ENCODE assay signal across 1 cellular context in the genomic region with DNA sequence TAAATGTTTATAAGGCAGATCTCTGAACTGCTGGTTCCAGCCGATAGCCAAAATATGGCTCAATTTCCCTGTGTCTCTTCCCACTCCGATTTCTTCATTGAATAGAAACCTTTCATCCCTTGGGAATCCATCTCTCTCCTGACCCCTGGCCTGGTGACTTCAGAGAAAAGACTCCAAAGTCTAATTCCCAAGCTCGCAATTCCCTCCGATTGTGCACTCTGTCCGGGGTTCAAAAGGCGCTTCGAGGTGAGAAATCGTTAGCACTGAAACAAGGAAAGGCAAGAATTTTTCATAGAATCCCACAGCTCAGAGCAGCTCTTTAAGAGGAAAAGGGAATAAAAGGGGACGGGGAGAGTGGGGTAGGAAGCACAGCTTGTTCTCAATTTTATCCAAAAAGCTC.
TF ChIP-seq lines count a peak whose summit lies in the region.

No MANE protein-coding gene starts in this region.

TF ChIP-seq in HepG2, 621 proteins besides CTCF, POLR2A, EP300 and RAD21 (continued from another document and continues in another):
- TF ChIP-seq, protein P1, sequence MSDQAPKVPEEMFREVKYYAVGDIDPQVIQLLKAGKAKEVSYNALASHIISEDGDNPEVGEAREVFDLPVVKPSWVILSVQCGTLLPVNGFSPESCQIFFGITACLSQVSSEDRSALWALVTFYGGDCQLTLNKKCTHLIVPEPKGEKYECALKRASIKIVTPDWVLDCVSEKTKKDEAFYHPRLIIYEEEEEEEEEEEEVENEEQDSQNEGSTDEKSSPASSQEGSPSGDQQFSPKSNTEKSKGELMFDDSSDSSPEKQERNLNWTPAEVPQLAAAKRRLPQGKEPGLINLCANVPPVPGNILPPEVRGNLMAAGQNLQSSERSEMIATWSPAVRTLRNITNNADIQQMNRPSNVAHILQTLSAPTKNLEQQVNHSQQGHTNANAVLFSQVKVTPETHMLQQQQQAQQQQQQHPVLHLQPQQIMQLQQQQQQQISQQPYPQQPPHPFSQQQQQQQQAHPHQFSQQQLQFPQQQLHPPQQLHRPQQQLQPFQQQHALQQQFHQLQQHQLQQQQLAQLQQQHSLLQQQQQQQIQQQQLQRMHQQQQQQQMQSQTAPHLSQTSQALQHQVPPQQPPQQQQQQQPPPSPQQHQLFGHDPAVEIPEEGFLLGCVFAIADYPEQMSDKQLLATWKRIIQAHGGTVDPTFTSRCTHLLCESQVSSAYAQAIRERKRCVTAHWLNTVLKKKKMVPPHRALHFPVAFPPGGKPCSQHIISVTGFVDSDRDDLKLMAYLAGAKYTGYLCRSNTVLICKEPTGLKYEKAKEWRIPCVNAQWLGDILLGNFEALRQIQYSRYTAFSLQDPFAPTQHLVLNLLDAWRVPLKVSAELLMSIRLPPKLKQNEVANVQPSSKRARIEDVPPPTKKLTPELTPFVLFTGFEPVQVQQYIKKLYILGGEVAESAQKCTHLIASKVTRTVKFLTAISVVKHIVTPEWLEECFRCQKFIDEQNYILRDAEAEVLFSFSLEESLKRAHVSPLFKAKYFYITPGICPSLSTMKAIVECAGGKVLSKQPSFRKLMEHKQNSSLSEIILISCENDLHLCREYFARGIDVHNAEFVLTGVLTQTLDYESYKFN (CRISPR knock-in tag; conservative IDR thresholded peaks at IDR 0.05), result peak; percentile 87
- TF ChIP-seq SP4 (CRISPR knock-in tag; IDR thresholded peaks at IDR 0.05) (no peak), NR2F1 (CRISPR knock-in tag; IDR thresholded peaks at IDR 0.05) (peak; percentile 67 to 85), ARNTL (CRISPR knock-in tag; IDR thresholded peaks at IDR 0.05) (no peak), SSRP1 (CRISPR knock-in tag; IDR thresholded peaks at IDR 0.05) (no peak), NR2F6 (IDR thresholded peaks at IDR 0.05) (peak; percentile 69), NR2F6 (CRISPR knock-in tag; IDR thresholded peaks at IDR 0.05) (peak; percentile 65; the same call in 1 of the 2 replicates), HNF4A (CRISPR knock-in tag; IDR thresholded peaks at IDR 0.05) (peak; percentile 91), GABPA (IDR thresholded peaks at IDR 0.05; ENCODE audit: low read depth, low read length) (no peak), GABPA (CRISPR knock-in tag; IDR thresholded peaks at IDR 0.05; ENCODE audit: low read depth) (0 out of 2 replicates have a peak, but pooled peaks have one; percentile 11), ZNF772 (CRISPR knock-in tag; IDR thresholded peaks at IDR 0.05) (no peak), CBX5 (CRISPR knock-in tag; IDR thresholded peaks at IDR 0.05; ENCODE audit: borderline replicate concordance) (no peak), CREM (IDR thresholded peaks at IDR 0.05) (peak; percentile 22; the same call in 1 of the 2 replicates), CREM (CRISPR knock-in tag; IDR thresholded peaks at IDR 0.05) (no peak), ZFP90 (CRISPR knock-in tag; IDR thresholded peaks at IDR 0.05; ENCODE audit: borderline replicate concordance) (no peak), RARA (CRISPR knock-in tag; IDR thresholded peaks at IDR 0.05) (peak; percentile 71), ZNF431 (CRISPR knock-in tag; IDR thresholded peaks at IDR 0.05; ENCODE audit: borderline replicate concordance, low read depth) (no peak), MIXL1 (CRISPR knock-in tag; IDR thresholded peaks at IDR 0.05) (0 out of 2 replicates have a peak, but pooled peaks have one; percentile 53), HDAC2 (CRISPR knock-in tag; IDR thresholded peaks at IDR 0.05) (peak; percentile 29; the same call in 1 of the 2 replicates), SP1 (IDR thresholded peaks at IDR 0.05) (no peak), SP1 (CRISPR knock-in tag; IDR thresholded peaks at IDR 0.05) (no peak), CCDC6 (CRISPR knock-in tag; IDR thresholded peaks at IDR 0.05) (no peak), ZNF549 (CRISPR knock-in tag; IDR thresholded peaks at IDR 0.05) (no peak), MTA3 (CRISPR knock-in tag; IDR thresholded peaks at IDR 0.05) (no peak)
- TF ChIP-seq, protein P2, sequence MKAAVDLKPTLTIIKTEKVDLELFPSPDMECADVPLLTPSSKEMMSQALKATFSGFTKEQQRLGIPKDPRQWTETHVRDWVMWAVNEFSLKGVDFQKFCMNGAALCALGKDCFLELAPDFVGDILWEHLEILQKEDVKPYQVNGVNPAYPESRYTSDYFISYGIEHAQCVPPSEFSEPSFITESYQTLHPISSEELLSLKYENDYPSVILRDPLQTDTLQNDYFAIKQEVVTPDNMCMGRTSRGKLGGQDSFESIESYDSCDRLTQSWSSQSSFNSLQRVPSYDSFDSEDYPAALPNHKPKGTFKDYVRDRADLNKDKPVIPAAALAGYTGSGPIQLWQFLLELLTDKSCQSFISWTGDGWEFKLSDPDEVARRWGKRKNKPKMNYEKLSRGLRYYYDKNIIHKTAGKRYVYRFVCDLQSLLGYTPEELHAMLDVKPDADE (CRISPR knock-in tag; IDR thresholded peaks at IDR 0.05), result no peak
- TF ChIP-seq, protein P3, sequence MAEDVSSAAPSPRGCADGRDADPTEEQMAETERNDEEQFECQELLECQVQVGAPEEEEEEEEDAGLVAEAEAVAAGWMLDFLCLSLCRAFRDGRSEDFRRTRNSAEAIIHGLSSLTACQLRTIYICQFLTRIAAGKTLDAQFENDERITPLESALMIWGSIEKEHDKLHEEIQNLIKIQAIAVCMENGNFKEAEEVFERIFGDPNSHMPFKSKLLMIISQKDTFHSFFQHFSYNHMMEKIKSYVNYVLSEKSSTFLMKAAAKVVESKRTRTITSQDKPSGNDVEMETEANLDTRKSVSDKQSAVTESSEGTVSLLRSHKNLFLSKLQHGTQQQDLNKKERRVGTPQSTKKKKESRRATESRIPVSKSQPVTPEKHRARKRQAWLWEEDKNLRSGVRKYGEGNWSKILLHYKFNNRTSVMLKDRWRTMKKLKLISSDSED (CRISPR knock-in tag; IDR thresholded peaks at IDR 0.05), result no peak
- TF ChIP-seq, protein P4, sequence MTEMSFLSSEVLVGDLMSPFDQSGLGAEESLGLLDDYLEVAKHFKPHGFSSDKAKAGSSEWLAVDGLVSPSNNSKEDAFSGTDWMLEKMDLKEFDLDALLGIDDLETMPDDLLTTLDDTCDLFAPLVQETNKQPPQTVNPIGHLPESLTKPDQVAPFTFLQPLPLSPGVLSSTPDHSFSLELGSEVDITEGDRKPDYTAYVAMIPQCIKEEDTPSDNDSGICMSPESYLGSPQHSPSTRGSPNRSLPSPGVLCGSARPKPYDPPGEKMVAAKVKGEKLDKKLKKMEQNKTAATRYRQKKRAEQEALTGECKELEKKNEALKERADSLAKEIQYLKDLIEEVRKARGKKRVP (CRISPR knock-in tag; IDR thresholded peaks at IDR 0.05), result no peak
- TF ChIP-seq, protein P5, sequence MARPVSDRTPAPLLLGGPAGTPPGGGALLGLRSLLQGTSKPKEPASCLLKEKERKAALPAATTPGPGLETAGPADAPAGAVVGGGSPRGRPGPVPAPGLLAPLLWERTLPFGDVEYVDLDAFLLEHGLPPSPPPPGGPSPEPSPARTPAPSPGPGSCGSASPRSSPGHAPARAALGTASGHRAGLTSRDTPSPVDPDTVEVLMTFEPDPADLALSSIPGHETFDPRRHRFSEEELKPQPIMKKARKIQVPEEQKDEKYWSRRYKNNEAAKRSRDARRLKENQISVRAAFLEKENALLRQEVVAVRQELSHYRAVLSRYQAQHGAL (CRISPR knock-in tag; IDR thresholded peaks at IDR 0.05; ENCODE audit: not compliant biosample characterization), result no peak
- TF ChIP-seq, protein P6, sequence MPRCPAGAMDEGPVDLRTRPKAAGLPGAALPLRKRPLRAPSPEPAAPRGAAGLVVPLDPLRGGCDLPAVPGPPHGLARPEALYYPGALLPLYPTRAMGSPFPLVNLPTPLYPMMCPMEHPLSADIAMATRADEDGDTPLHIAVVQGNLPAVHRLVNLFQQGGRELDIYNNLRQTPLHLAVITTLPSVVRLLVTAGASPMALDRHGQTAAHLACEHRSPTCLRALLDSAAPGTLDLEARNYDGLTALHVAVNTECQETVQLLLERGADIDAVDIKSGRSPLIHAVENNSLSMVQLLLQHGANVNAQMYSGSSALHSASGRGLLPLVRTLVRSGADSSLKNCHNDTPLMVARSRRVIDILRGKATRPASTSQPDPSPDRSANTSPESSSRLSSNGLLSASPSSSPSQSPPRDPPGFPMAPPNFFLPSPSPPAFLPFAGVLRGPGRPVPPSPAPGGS (CRISPR knock-in tag; IDR thresholded peaks at IDR 0.05), result no peak
- TF ChIP-seq, protein P7, sequence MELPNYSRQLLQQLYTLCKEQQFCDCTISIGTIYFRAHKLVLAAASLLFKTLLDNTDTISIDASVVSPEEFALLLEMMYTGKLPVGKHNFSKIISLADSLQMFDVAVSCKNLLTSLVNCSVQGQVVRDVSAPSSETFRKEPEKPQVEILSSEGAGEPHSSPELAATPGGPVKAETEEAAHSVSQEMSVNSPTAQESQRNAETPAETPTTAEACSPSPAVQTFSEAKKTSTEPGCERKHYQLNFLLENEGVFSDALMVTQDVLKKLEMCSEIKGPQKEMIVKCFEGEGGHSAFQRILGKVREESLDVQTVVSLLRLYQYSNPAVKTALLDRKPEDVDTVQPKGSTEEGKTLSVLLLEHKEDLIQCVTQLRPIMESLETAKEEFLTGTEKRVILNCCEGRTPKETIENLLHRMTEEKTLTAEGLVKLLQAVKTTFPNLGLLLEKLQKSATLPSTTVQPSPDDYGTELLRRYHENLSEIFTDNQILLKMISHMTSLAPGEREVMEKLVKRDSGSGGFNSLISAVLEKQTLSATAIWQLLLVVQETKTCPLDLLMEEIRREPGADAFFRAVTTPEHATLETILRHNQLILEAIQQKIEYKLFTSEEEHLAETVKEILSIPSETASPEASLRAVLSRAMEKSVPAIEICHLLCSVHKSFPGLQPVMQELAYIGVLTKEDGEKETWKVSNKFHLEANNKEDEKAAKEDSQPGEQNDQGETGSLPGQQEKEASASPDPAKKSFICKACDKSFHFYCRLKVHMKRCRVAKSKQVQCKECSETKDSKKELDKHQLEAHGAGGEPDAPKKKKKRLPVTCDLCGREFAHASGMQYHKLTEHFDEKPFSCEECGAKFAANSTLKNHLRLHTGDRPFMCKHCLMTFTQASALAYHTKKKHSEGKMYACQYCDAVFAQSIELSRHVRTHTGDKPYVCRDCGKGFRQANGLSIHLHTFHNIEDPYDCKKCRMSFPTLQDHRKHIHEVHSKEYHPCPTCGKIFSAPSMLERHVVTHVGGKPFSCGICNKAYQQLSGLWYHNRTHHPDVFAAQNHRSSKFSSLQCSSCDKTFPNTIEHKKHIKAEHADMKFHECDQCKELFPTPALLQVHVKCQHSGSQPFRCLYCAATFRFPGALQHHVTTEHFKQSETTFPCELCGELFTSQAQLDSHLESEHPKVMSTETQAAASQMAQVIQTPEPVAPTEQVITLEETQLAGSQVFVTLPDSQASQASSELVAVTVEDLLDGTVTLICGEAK (IDR thresholded peaks at IDR 0.05), result no peak
- TF ChIP-seq, protein P7 (CRISPR knock-in tag; IDR thresholded peaks at IDR 0.05), result no peak
